Comparison of ENCODE assay signal across 1 cellular context in genomic region chr15:40558952-40559742, GRCh38.
TF ChIP-seq lines count a peak whose summit lies in the region.

No MANE protein-coding gene starts in this region.

TF ChIP-seq in K562, 482 proteins besides CTCF, POLR2A, EP300 and RAD21 (continued from another document and continues in another):
- TF ChIP-seq MITF (IDR thresholded peaks at IDR 0.05), result peak; percentile 35; the same call in 1 of the 2 replicates
- TF ChIP-seq MIER1 (IDR thresholded peaks at IDR 0.05; ENCODE audit: low read depth), result 0 out of 2 replicates have a peak, but pooled peaks have one; percentile 52
- 0 out of 2 replicates have a peak, but pooled peaks have one; percentile 64 for TF ChIP-seq ZNF766 (CRISPR knock-in tag; conservative IDR thresholded peaks at IDR 0.05)
- TF ChIP-seq TEAD4 (IDR thresholded peaks at IDR 0.05; ENCODE audit: low read length), result peak; percentile 99
- no peak for TF ChIP-seq TEAD4 (CRISPR knock-in tag; IDR thresholded peaks at IDR 0.05; ENCODE audit: borderline replicate concordance)
- TF ChIP-seq CCNT2 (IDR thresholded peaks at IDR 0.05; ENCODE audit: borderline replicate concordance, extremely low read depth, insufficient read length, low read depth, low read length), result peak; percentile 86
- no peak for TF ChIP-seq STAT6 (CRISPR knock-in tag; IDR thresholded peaks at IDR 0.05)
- no peak for TF ChIP-seq BRF2 (IDR thresholded peaks at IDR 0.05; ENCODE audit: borderline replicate concordance, insufficient read depth, insufficient read length)
- 0 out of 4 replicates have a peak, but pooled peaks of 1 of the 2 experiments have one; percentile 19 for TF ChIP-seq FOXK2 (conservative IDR thresholded peaks at IDR 0.05 in 1 of 2, IDR thresholded peaks at IDR 0.05 in 1 of 2; ENCODE audit: low read depth in 2 of 2)
- peak; percentile 90 for TF ChIP-seq ZEB2 (IDR thresholded peaks at IDR 0.05)
- TF ChIP-seq NFYB (IDR thresholded peaks at IDR 0.05; ENCODE audit: extremely low read depth, insufficient read length), result no peak
- no peak for TF ChIP-seq ZNF24 (IDR thresholded peaks at IDR 0.05)
- TF ChIP-seq E2F3 (CRISPR knock-in tag; IDR thresholded peaks at IDR 0.05), result no peak
- 0 out of 2 replicates have a peak, but pooled peaks have one; percentile 19 for TF ChIP-seq ZBTB40 (IDR thresholded peaks at IDR 0.05)
- no peak for TF ChIP-seq ZBTB40 (CRISPR knock-in tag; IDR thresholded peaks at IDR 0.05)
- peak; percentile 24; the same call in 1 of the 2 replicates for TF ChIP-seq ZBTB33 (CRISPR knock-in tag; IDR thresholded peaks at IDR 0.05)
- TF ChIP-seq MTA2 (IDR thresholded peaks at IDR 0.05; ENCODE audit: low read depth), result peak; percentile 95
- TF ChIP-seq GATA2 (CRISPR knock-in tag; IDR thresholded peaks at IDR 0.05), result peak; percentile 93
- peak; percentile 99 for TF ChIP-seq ARID1B (IDR thresholded peaks at IDR 0.05)
- peak; percentile 35; the same call in 1 of the 2 replicates for TF ChIP-seq ETV5 (CRISPR knock-in tag; IDR thresholded peaks at IDR 0.05; ENCODE audit: low read depth)
- no peak for TF ChIP-seq PHF8 (IDR thresholded peaks at IDR 0.05; ENCODE audit: borderline replicate concordance, low read length)
- TF ChIP-seq HDAC2 (IDR thresholded peaks at IDR 0.05), result peak; percentile 85; the same call in 1 of the 2 replicates
- 0 out of 2 replicates have a peak, but pooled peaks have one; percentile 22 for TF ChIP-seq LCOR (CRISPR knock-in tag; IDR thresholded peaks at IDR 0.05)
- TF ChIP-seq NR2C1 (IDR thresholded peaks at IDR 0.05), result no peak
- 0 out of 2 replicates have a peak, but pooled peaks have one; percentile 6 for TF ChIP-seq NR2C1 (tag; IDR thresholded peaks at IDR 0.05)
- peak in 1 of 3 experiments; percentile 80; a peak in 2 of 6 replicates for TF ChIP-seq ZBTB11 (CRISPR knock-in tag; IDR thresholded peaks at IDR 0.05)
- peak; percentile 81 for TF ChIP-seq L3MBTL2 (IDR thresholded peaks at IDR 0.05)
- TF ChIP-seq DLX4 (CRISPR knock-in tag; IDR thresholded peaks at IDR 0.05), result no peak
- TF ChIP-seq IFI16 (CRISPR knock-in tag; IDR thresholded peaks at IDR 0.05), result no peak
- no peak for TF ChIP-seq REST (CRISPR knock-in tag; IDR thresholded peaks at IDR 0.05; ENCODE audit: low read depth)
- no peak for TF ChIP-seq ZNF384 (IDR thresholded peaks at IDR 0.05; ENCODE audit: low read depth, low read length)
